Comparison of ENCODE assay signal across 8 cellular contexts in the genomic region with DNA sequence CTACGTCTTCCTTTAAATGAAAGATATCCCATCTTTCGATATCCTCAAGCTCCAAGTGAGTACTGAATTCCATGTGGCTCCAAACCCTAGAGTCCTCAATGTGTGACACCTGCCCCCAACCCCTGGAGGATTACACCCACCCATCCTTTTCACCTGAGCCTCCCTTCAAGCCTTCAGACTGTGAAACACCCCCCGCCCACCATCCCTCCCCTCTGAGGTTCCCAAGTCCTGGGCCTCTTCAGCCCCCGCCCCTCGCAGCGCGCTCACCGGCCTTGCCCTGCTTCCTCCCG. TPM values are rescaled to one million over a fixed set of nuclear protein-coding genes. Genes with fewer than 3 reads are reported as not detected.
A peak's percentile ranks its signal among the peaks of the same experiment; 100 is the strongest.
DNase-seq lines count a peak whose midpoint lies in the region; ATAC-seq, FAIRE-seq and TF ChIP-seq lines count a peak whose summit lies in the region.

No MANE protein-coding gene starts in this region.

- peaks cover 21% of the 10 kb centered on the region for H3K79me2 ChIP-seq in OCI-LY7 (ENCODE audit: insufficient read depth, low read depth, low read length)

- 0 out of 2 replicates have a peak, but pooled peaks cover 4% of the 10 kb centered on the region for H4K20me1 ChIP-seq in OCI-LY7 (ENCODE audit: insufficient read depth, low read length)

- H3K36me3 ChIP-seq in OCI-LY7 (ENCODE audit: insufficient read depth, low read length), result peaks cover 67% of the 10 kb centered on the region
- H3K36me3 ChIP-seq in duodenal mucosa (ENCODE audit: control insufficient read depth in 1 of 2, insufficient read depth in 2 of 2, low read length in 2 of 2), result peaks cover 25 to 45% of the 10 kb centered on the region in 2 donors
- peaks cover 31 to 71% of the 10 kb centered on the region in 2 donors for H3K36me3 ChIP-seq in neuronal stem cell (replicated peaks in 1 of 2; ENCODE audit: control insufficient read depth in 2 of 2, insufficient read depth in 2 of 2, low read length in 2 of 2)

- H2BK120ac ChIP-seq in neuronal stem cell (ENCODE audit: low read depth, low read length), result no peak overlapping the region

- no peak overlapping the region for H4K8ac ChIP-seq in neuronal stem cell (ENCODE audit: low read depth, low read length)

- H3K23ac ChIP-seq in neuronal stem cell (ENCODE audit: low read depth, low read length, poor library complexity), result peak overlapping the region; percentile 96

- H3K9me3 ChIP-seq in OCI-LY7 (ENCODE audit: low read length) (no peaks in the 10 kb centered on the region), duodenal mucosa (ENCODE audit: control insufficient read depth in 1 of 2, low read length in 2 of 2) (no peaks in the 10 kb centered on the region), neuronal stem cell (replicated peaks in 1 of 2; ENCODE audit: control insufficient read depth in 2 of 2, insufficient read depth in 1 of 2, low read depth in 1 of 2, low read length in 2 of 2) (no peaks in the 10 kb centered on the region)

- H3K9ac ChIP-seq in duodenal mucosa (ENCODE audit: low read depth in 1 of 2, low read length in 2 of 2) (peak overlapping the region; percentile 76 to 85), neuronal stem cell (ENCODE audit: low read depth, low read length, poor library complexity) (peak overlapping the region; percentile 99)

- peaks cover 7% of the 10 kb centered on the region for H3K79me1 ChIP-seq in neuronal stem cell (ENCODE audit: low read depth, low read length)

- H2AK5ac ChIP-seq in neuronal stem cell (ENCODE audit: low read depth, low read length), result no peak overlapping the region

- H3K4ac ChIP-seq in neuronal stem cell (ENCODE audit: low read length), result peak overlapping the region; percentile 39

- peak; percentile 88 for DNase-seq in D721Med (ENCODE audit: insufficient read length, low spot score)
- DNase-seq in OCI-LY7 (ENCODE audit: low spot score), result no peak
- DNase-seq in neuronal stem cell (ENCODE audit: low spot score), result no peak
- no peak for DNase-seq in SHP77 (lab: John Stamatoyannopoulos, UW)
- DNase-seq in activated gamma-delta T cell treated with Interleukin-2 at 50 U/mL for 16 hours, result no peak

- WGBS in neuronal stem cell (ENCODE audit: extremely low coverage in 2 of 2, insufficient read length in 2 of 2, insufficient replicate concordance in 1 of 2), 2 donors, result no CpG with 5 or more reads among the region's 9 CpGs

- CTCF ChIA-PET in OCI-LY7 (lab: Charles Lee; ENCODE audit: unreplicated experiment), result no interaction called here

- peak overlapping the region; percentile 94 for H2BK5ac ChIP-seq in neuronal stem cell (ENCODE audit: low read length)

- H3K27ac ChIP-seq in OCI-LY7 (ENCODE audit: low read depth, low read length, poor library complexity, severe bottlenecking) (peak overlapping the region; percentile 77), duodenal mucosa (ENCODE audit: low read depth, low read length) (peak overlapping the region; percentile 99), neuronal stem cell (replicated peaks; ENCODE audit: low read length) (peak overlapping the region; percentile 98)

- H2BK15ac ChIP-seq in neuronal stem cell (ENCODE audit: low read length), result no peak overlapping the region

- intact Hi-C loops in OCI-LY7 (cut with micrococcal nuclease; ENCODE audit: unreplicated experiment), result loop anchor here (1.0 to 5.0 kb wide), 4 partner anchors 13 to 101 kb away; partner anchors contain the start of genes CKS1B and EFNA4

- no TSS peak for BruUV-seq in OCI-LY7 (replicated peaks; lab: Mats Ljungman, UMichigan)

- H3K4me1 ChIP-seq in OCI-LY7 (ENCODE audit: insufficient read depth, low read length, poor library complexity, severe bottlenecking), result peaks cover 37% of the 10 kb centered on the region
- H3K4me1 ChIP-seq in duodenal mucosa (ENCODE audit: control insufficient read depth in 1 of 2, insufficient read depth in 2 of 2, low read length in 2 of 2), result peaks cover 19 to 35% of the 10 kb centered on the region in 2 donors
- H3K4me1 ChIP-seq in neuronal stem cell (ENCODE audit: control insufficient read depth in 2 of 2, insufficient read depth in 1 of 2, low read depth in 1 of 2, low read length in 2 of 2), result peaks cover 16 to 23% of the 10 kb centered on the region in 2 donors

- H3K14ac ChIP-seq in neuronal stem cell (ENCODE audit: low read length), result peak overlapping the region; percentile 75

- TF ChIP-seq CTCF in D721Med (IDR thresholded peaks at IDR 0.05; ENCODE audit: insufficient read depth, missing control alignments) (no peak), OCI-LY7 (conservative IDR thresholded peaks at IDR 0.05; ENCODE audit: low read length) (no peak)

- H3K9me2 ChIP-seq in OCI-LY7 (ENCODE audit: insufficient read depth, low read length), result no peaks in the 10 kb centered on the region

- POLR2A ChIA-PET in OCI-LY7 (lab: Charles Lee), result interaction anchor here (0.5 to 1.5 kb wide), 4 partner anchors 10 to 27 kb away, joined by 3 to 6 read pairs (median 4); partner anchors contain the start of gene FLAD1

- H4K91ac ChIP-seq in neuronal stem cell (ENCODE audit: low read depth, low read length, poor library complexity), result no peak overlapping the region

- ATAC-seq in HG03460 (IDR thresholded peaks at IDR 0.05; ENCODE audit: unreplicated experiment), result no peak
- ATAC-seq in HG03280 (IDR thresholded peaks at IDR 0.05; ENCODE audit: unreplicated experiment), result no peak

- H2BK12ac ChIP-seq in neuronal stem cell (ENCODE audit: low read length), result no peak overlapping the region

- peak overlapping the region; percentile 88 for H3K4me2 ChIP-seq in OCI-LY7 (ENCODE audit: low read length)
- peak overlapping the region; percentile 46 for H3K4me2 ChIP-seq in neuronal stem cell (ENCODE audit: insufficient read depth, low read length, poor library complexity, severe bottlenecking)

- peak overlapping the region; percentile 100 for H3K18ac ChIP-seq in neuronal stem cell (ENCODE audit: low read length)

- FAIRE-seq in D721Med (lab: Jason Lieb, UNC), result no peak

- H3K27me3 ChIP-seq in duodenal mucosa (ENCODE audit: control insufficient read depth in 1 of 2, insufficient read depth in 2 of 2, low read length in 2 of 2) (no peaks in the 10 kb centered on the region), neuronal stem cell (ENCODE audit: control insufficient read depth in 3 of 3, insufficient read depth in 3 of 3, low read depth in 1 of 3, low read length in 3 of 3) (no peaks in the 10 kb centered on the region)

- H3K4me3 ChIP-seq in OCI-LY7 (ENCODE audit: low read depth, low read length, poor library complexity, severe bottlenecking) (peak overlapping the region; percentile 82), duodenal mucosa (ENCODE audit: low read depth in 1 of 2, low read length in 2 of 2) (peak overlapping the region; percentile 77 to 86), neuronal stem cell (ENCODE audit: low read length in 2 of 2) (peak overlapping the region; percentile 89 to 99)

- H2AFZ ChIP-seq in OCI-LY7 (ENCODE audit: low read length) (no peak overlapping the region), neuronal stem cell (ENCODE audit: low read length) (peak overlapping the region; percentile 95)

RNA-seq across cellular contexts. Expression of gene PYGO2, which starts 0.4 kb away (rescaled TPM):
- 36.5 and 44.3 TPM in 2 replicates for total RNA-seq in OCI-LY7 (2014; rRNA removed; shearing (Covaris generic))
- 47.3 and 53.1 TPM in 2 replicates for total RNA-seq in OCI-LY7 (2022)
- 48.6 TPM for polyA plus RNA-seq in neuronal stem cell (2013, experiment 1 of 2)
- 48.1 TPM for polyA plus RNA-seq in neuronal stem cell (2013, experiment 2 of 2)

RNA-seq across cellular contexts. Expression of gene PBXIP1, which starts 5.3 kb away (rescaled TPM):
- 23.8 and 26.6 TPM in 2 replicates for total RNA-seq in OCI-LY7 (2014; rRNA removed; shearing (Covaris generic))
- total RNA-seq in OCI-LY7 (2022), result 37.7 and 39.8 TPM in 2 replicates
- polyA plus RNA-seq in neuronal stem cell (2013, experiment 1 of 2), result 21.9 TPM
- polyA plus RNA-seq in neuronal stem cell (2013, experiment 2 of 2), result 21.6 TPM

RNA-seq across cellular contexts. Expression of gene SHC1, which starts 9.4 kb away (rescaled TPM):
- total RNA-seq in OCI-LY7 (2014; rRNA removed; shearing (Covaris generic)), result 31.4 and 37.6 TPM in 2 replicates
- total RNA-seq in OCI-LY7 (2022), result 77.4 and 84.0 TPM in 2 replicates
- 95.8 TPM for polyA plus RNA-seq in neuronal stem cell (2013, experiment 1 of 2)
- polyA plus RNA-seq in neuronal stem cell (2013, experiment 2 of 2), result 97.1 TPM

RNA-seq across cellular contexts. Expression of gene CKS1B, which starts 13.3 kb away (rescaled TPM):
- total RNA-seq in OCI-LY7 (2014; rRNA removed; shearing (Covaris generic)), result 149 and 204 TPM in 2 replicates
- total RNA-seq in OCI-LY7 (2022), result 230 and 260 TPM in 2 replicates
- polyA plus RNA-seq in neuronal stem cell (2013, experiment 1 of 2), result 629 TPM
- 633 TPM for polyA plus RNA-seq in neuronal stem cell (2013, experiment 2 of 2)

RNA-seq across cellular contexts. Expression of gene FLAD1, which starts 22.0 kb away (rescaled TPM):
- total RNA-seq in OCI-LY7 (2014; rRNA removed; shearing (Covaris generic)), result 52.7 and 55.7 TPM in 2 replicates
- total RNA-seq in OCI-LY7 (2022), result 57.0 and 57.9 TPM in 2 replicates
- 42.3 TPM for polyA plus RNA-seq in neuronal stem cell (2013, experiment 1 of 2)
- polyA plus RNA-seq in neuronal stem cell (2013, experiment 2 of 2), result 41.1 TPM
